29 cellular contexts compared by ENCODE assay signal in genomic region chr3:33103034-33103433, GRCh38.
"Had no signal": no experiment of that assay in that cellular context is flagged by ENCODE, and none has a peak within 500 bp of the region (broad histone marks: within the 10 kb centered on the region; RNA-seq: fewer than 3 reads in every experiment).

No MANE protein-coding gene starts in this region.

- ATAC-seq: stimulated activated effector memory CD8-positive, alpha-beta T cell treated with anti-CD3 and anti-CD28 coated beads, Interleukin-12 subunit alpha, Interleukin-12 subunit beta, amount 100 ng/mL, for 72 hours; stimulated activated memory B cell treated with anti-CD40 and anti-IgM and Interleukin-4, amounts not matched to agents 10 μg/mL and 1 μg/mL and 100 μg/mL, for 72 hours; stimulated activated naive B cell treated with anti-CD40 and anti-IgM and Interleukin-4, amounts not matched to agents 10 μg/mL and 1 μg/mL and 100 μg/mL, for 72 hours; stimulated activated naive CD8-positive, alpha-beta T cell treated with anti-CD3 and anti-CD28 coated beads, Interleukin-15, amount 100 ng/mL, for 72 hours; stimulated activated naive CD8-positive, alpha-beta T cell treated with anti-CD3 and anti-CD28 coated beads, Interleukin-15, Interleukin-2, amounts not matched to agents 100 U/mL and 50 U/mL, for 24 hours; upper lobe of right lung had no signal

- H3K36me3 ChIP-seq: stomach, suprapubic skin, thoracic aorta, thyroid gland, tibial artery, tibial nerve, transverse colon, upper lobe of left lung, upper lobe of right lung, uterus, vagina had no signal

- H3K9me3 Mint-ChIP-seq: stimulated activated effector memory CD8-positive, alpha-beta T cell treated with anti-CD3 and anti-CD28 coated beads, Interleukin-12 subunit alpha, Interleukin-12 subunit beta, amount 100 ng/mL, for 72 hours; stimulated activated naive CD8-positive, alpha-beta T cell treated with anti-CD3 and anti-CD28 coated beads, Interleukin-15, amount 100 ng/mL, for 72 hours; stimulated activated naive CD8-positive, alpha-beta T cell treated with anti-CD3 and anti-CD28 coated beads, Interleukin-15, Interleukin-2, amounts not matched to agents 100 ng/mL and 50 ng/mL, for 24 hours; type B pancreatic cell had no signal

- H3K4me1 Mint-ChIP-seq: stimulated activated effector memory CD8-positive, alpha-beta T cell treated with anti-CD3 and anti-CD28 coated beads, Interleukin-12 subunit alpha, Interleukin-12 subunit beta, amount 100 ng/mL, for 72 hours; stimulated activated naive CD8-positive, alpha-beta T cell treated with anti-CD3 and anti-CD28 coated beads, Interleukin-15, amount 100 ng/mL, for 72 hours had no signal

- H3K4me3 Mint-ChIP-seq: stimulated activated effector memory CD8-positive, alpha-beta T cell treated with anti-CD3 and anti-CD28 coated beads, Interleukin-12 subunit alpha, Interleukin-12 subunit beta, amount 100 ng/mL, for 72 hours; stimulated activated memory B cell treated with anti-CD40 and anti-IgM and Interleukin-4, amounts not matched to agents 10 μg/mL and 1 μg/mL and 100 μg/mL, for 72 hours; stimulated activated naive B cell treated with anti-CD40 and anti-IgM and Interleukin-4, amounts not matched to agents 10 μg/mL and 1 μg/mL and 100 μg/mL, for 72 hours; stimulated activated naive CD8-positive, alpha-beta T cell treated with anti-CD3 and anti-CD28 coated beads, Interleukin-15, amount 100 ng/mL, for 72 hours; stimulated activated naive CD8-positive, alpha-beta T cell treated with anti-CD3 and anti-CD28 coated beads, Interleukin-15, Interleukin-2, amounts not matched to agents 100 ng/mL and 50 ng/mL, for 24 hours; type B pancreatic cell had no signal

- H3K4me1 ChIP-seq: suprapubic skin, testis, tibial artery, upper lobe of right lung, uterus had no signal

- H3K27me3 ChIP-seq: stomach, suprapubic skin, testis, thyroid gland, tibial artery, tibial nerve, transverse colon, upper lobe of left lung, upper lobe of right lung, uterus, vagina had no signal

- H3K27ac ChIP-seq: stomach, suprapubic skin, testis, thoracic aorta, thyroid gland, tibial artery, tibial nerve, transverse colon, upper lobe of left lung, upper lobe of right lung, uterus, vagina had no signal

- H3K9me3 ChIP-seq: stomach, suprapubic skin, testis, thoracic aorta, thyroid gland, tibial artery, tibial nerve, transverse colon, upper lobe of left lung, upper lobe of right lung, uterus, vagina had no signal

- H3K4me3 ChIP-seq: stomach, suprapubic skin, testis, thoracic aorta, thyroid gland, tibial artery, tibial nerve, transverse colon, upper lobe of left lung, upper lobe of right lung, uterus, vagina had no signal

- DNase-seq: stimulated activated CD4-positive, alpha-beta T cell treated with anti-CD3 and anti-CD28 coated beads, Interleukin-2, amount 100 ng/mL, for 48 hours; stimulated activated CD4-positive, alpha-beta T cell treated with anti-CD3 and anti-CD28 coated beads, Interleukin-4, amount 100 ng/mL, for 1 hour; stimulated activated CD4-positive, alpha-beta T cell treated with anti-CD3 and anti-CD28 coated beads, Interleukin-4, amount 100 ng/mL, for 24 hours; stimulated activated CD4-positive, alpha-beta T cell treated with anti-CD3 and anti-CD28 coated beads, Interleukin-4, amount 100 ng/mL, for 4 hours; stimulated activated CD8-positive, alpha-beta memory T cell treated with anti-CD3 and anti-CD28 coated beads, Interleukin-4, amount 100 ng/mL, for 48 hours; stimulated activated naive B cell treated with anti-CD40 and anti-IgM and Interleukin-4, amounts not matched to agents 10 μg/mL and 1 μg/mL and 100 μg/mL, for 72 hours; stimulated activated naive CD4-positive, alpha-beta T cell; stimulated activated naive CD4-positive, alpha-beta T cell treated with Interleukin-2 at 50 U/mL for 16 hours; stimulated activated naive CD8-positive, alpha-beta T cell treated with anti-CD3 and anti-CD28 coated beads, Interleukin-15, amount 100 ng/mL, for 72 hours; stimulated activated naive CD8-positive, alpha-beta T cell treated with anti-CD3 and anti-CD28 coated beads, Interleukin-15, Interleukin-2, amounts not matched to agents 100 U/mL and 50 U/mL, for 24 hours; stomach; substantia nigra; testis; thyroid gland; transverse colon; trophoblast cell; upper lobe of left lung; upper lobe of right lung; uterus had no signal

- H3K27me3 Mint-ChIP-seq: stimulated activated memory B cell treated with anti-CD40 and anti-IgM and Interleukin-4, amounts not matched to agents 10 μg/mL and 1 μg/mL and 100 μg/mL, for 72 hours; stimulated activated naive B cell treated with anti-CD40 and anti-IgM and Interleukin-4, amounts not matched to agents 10 μg/mL and 1 μg/mL and 100 μg/mL, for 72 hours; type B pancreatic cell had no signal

- H3K36me3 Mint-ChIP-seq: stimulated activated effector memory CD8-positive, alpha-beta T cell treated with anti-CD3 and anti-CD28 coated beads, Interleukin-12 subunit alpha, Interleukin-12 subunit beta, amount 100 ng/mL, for 72 hours; stimulated activated memory B cell treated with anti-CD40 and anti-IgM and Interleukin-4, amounts not matched to agents 10 μg/mL and 1 μg/mL and 100 μg/mL, for 72 hours; type B pancreatic cell had no signal

- FAIRE-seq: urothelium cell line had no signal

- H3K27ac Mint-ChIP-seq: stimulated activated effector memory CD8-positive, alpha-beta T cell treated with anti-CD3 and anti-CD28 coated beads, Interleukin-12 subunit alpha, Interleukin-12 subunit beta, amount 100 ng/mL, for 72 hours; stimulated activated naive B cell treated with anti-CD40 and anti-IgM and Interleukin-4, amounts not matched to agents 10 μg/mL and 1 μg/mL and 100 μg/mL, for 72 hours; stimulated activated naive CD8-positive, alpha-beta T cell treated with anti-CD3 and anti-CD28 coated beads, Interleukin-15, amount 100 ng/mL, for 72 hours; stimulated activated naive CD8-positive, alpha-beta T cell treated with anti-CD3 and anti-CD28 coated beads, Interleukin-15, Interleukin-2, amounts not matched to agents 100 ng/mL and 50 ng/mL, for 24 hours; type B pancreatic cell had no signal
